Comparison of ENCODE assay signal across 14 cellular contexts in genomic region chr16:2040450-2041105, GRCh38. TPM values are rescaled to one million over a fixed set of nuclear protein-coding genes. Genes with fewer than 3 reads are reported as not detected.
A peak's percentile ranks its signal among the peaks of the same experiment; 100 is the strongest.
DNase-seq lines count a peak whose midpoint lies in the region; TF ChIP-seq lines count a peak whose summit lies in the region.
"Had no signal": no experiment of that assay in that cellular context is flagged by ENCODE, and none has a peak within 500 bp of the region (broad histone marks: within the 10 kb centered on the region; RNA-seq: fewer than 3 reads in every experiment).

No MANE protein-coding gene starts in this region.

- H3K4me1 Mint-ChIP-seq in endothelial cell (ENCODE audit: unreplicated experiment): peaks cover 2% of the 10 kb centered on the region
- H3K4me1 Mint-ChIP-seq: T-cell had no signal

- CTCF ChIA-PET in HEK293 (lab: Yijun Ruan, JAX): interaction anchor here (0.5 to 0.7 kb wide), 2 partner anchors 15 to 1124 kb away, joined by 3 to 4 read pairs; no protein-coding TSS in a partner anchor

- 44% methylated on average over 20 of the region's 20 CpGs for WGBS in liver

- H3K27me3 ChIP-seq in liver (ENCODE audit: control insufficient read depth in 4 of 4, insufficient read depth in 4 of 4, low read length in 3 of 4): no peaks in the 10 kb centered on the region
- H3K27me3 ChIP-seq: cardiac muscle cell had no signal

- H3K27ac Mint-ChIP-seq in endothelial cell (ENCODE audit: unreplicated experiment): no peak overlapping the region
- H3K27ac Mint-ChIP-seq: T-cell had no signal

- TF ChIP-seq RAD21 in liver (IDR thresholded peaks at IDR 0.05): no peak

- no peak for TF ChIP-seq CTCF in HEK293 (tag by site-specific recombination; IDR thresholded peaks at IDR 0.05)
- TF ChIP-seq CTCF in liver (IDR thresholded peaks at IDR 0.05; ENCODE audit: low read depth, low read length, missing input control): no peak
- TF ChIP-seq CTCF in endothelial cell (IDR thresholded peaks at IDR 0.05; ENCODE audit: unreplicated experiment): no peak

- no peaks in the 10 kb centered on the region for H3K9me3 Mint-ChIP-seq in endothelial cell (ENCODE audit: unreplicated experiment)
- H3K9me3 Mint-ChIP-seq: T-cell had no signal

- no peaks in the 10 kb centered on the region for H3K36me3 Mint-ChIP-seq in endothelial cell (ENCODE audit: low read depth, unreplicated experiment)
- H3K36me3 Mint-ChIP-seq: T-cell had no signal

- H3K27ac ChIP-seq in HEK293 (ENCODE audit: extremely low read depth, low read depth, low read length): 0 out of 2 replicates have a peak overlapping the region, but pooled peaks have one; percentile 8
- peak overlapping the region; percentile 99 for H3K27ac ChIP-seq in SK-N-MC
- peak overlapping the region; percentile 95 to 98 for H3K27ac ChIP-seq in liver (ENCODE audit: low read depth in 1 of 2, low read length in 2 of 2)
- H3K27ac ChIP-seq in substantia nigra (ENCODE audit: low read depth, low read length, poor library complexity, severe bottlenecking): peak overlapping the region; percentile 16
- H3K27ac ChIP-seq: cardiac muscle cell had no signal

- DNase-seq in SK-N-MC (ENCODE audit: low read depth, low spot score) (no peak), substantia nigra (lab: John Stamatoyannopoulos, UW) (peak in 1 of 49 donors; percentile 72), NCI-H345 (lab: John Stamatoyannopoulos, UW) (no peak), KG1 (lab: John Stamatoyannopoulos, UW) (no peak), endothelial cell (ENCODE audit: low spot score) (no peak)
- DNase-seq in activated CD4-positive, CD25-positive, alpha-beta regulatory T cell (lab: John Stamatoyannopoulos, UW): no peak
- DNase-seq: activated CD4-positive, alpha-beta T cell treated with anti-CD3 and anti-CD28 coated beads, Interleukin-2, amount 50 U/mL, for 48 hours; activated naive CD4-positive, alpha-beta T cell; HCEC 1CT; NCI-H524 treated with DMSO at 0.1 percent for 48 hours; T-cell had no signal

- no peaks in the 10 kb centered on the region for H3K9me3 ChIP-seq in HEK293 (ENCODE audit: control insufficient read depth, insufficient read depth, low read depth, low read length)
- H3K9me3 ChIP-seq in SK-N-MC (ENCODE audit: low read depth, low read length): no peaks in the 10 kb centered on the region
- no peaks in the 10 kb centered on the region for H3K9me3 ChIP-seq in liver (ENCODE audit: control insufficient read depth in 4 of 4, low read length in 3 of 4)

- peaks cover 7% of the 10 kb centered on the region for H3K27me3 Mint-ChIP-seq in endothelial cell (ENCODE audit: unreplicated experiment)
- H3K27me3 Mint-ChIP-seq: T-cell had no signal

- no peak overlapping the region for H3K4me3 Mint-ChIP-seq in endothelial cell (ENCODE audit: unreplicated experiment)
- H3K4me3 Mint-ChIP-seq: T-cell had no signal

- H3K4me1 ChIP-seq in HEK293 (ENCODE audit: control insufficient read depth, insufficient read depth, low read length) (peaks cover 4% of the 10 kb centered on the region; the same call in 1 of the 2 replicates), liver (ENCODE audit: control insufficient read depth in 4 of 4, insufficient read depth in 4 of 4, low read length in 3 of 4) (peaks cover 24 to 73% (median 52%) of the 10 kb centered on the region in 4 donors)

- no peak overlapping the region for H3K9ac ChIP-seq in SK-N-MC (ENCODE audit: insufficient read length)
- H3K9ac ChIP-seq in liver (ENCODE audit: low read depth in 1 of 2, low read length in 2 of 2): peak overlapping the region; percentile 10 to 21

- H3K4me3 ChIP-seq in HEK293 (ENCODE audit: low read depth, low read length) (no peak overlapping the region), SK-N-MC (no peak overlapping the region), liver (ENCODE audit: low read depth in 1 of 3, low read length in 3 of 3) (peak overlapping the region in 1 of 3 donors; percentile 52)
- H3K4me3 ChIP-seq: cardiac muscle cell had no signal

- POLR2A ChIA-PET in HEK293 (lab: Yijun Ruan, JAX): interaction anchor here (1.3 to 2.4 kb wide), 2 partner anchors 13 to 115 kb away, joined by 6 read pairs; partner anchors contain the start of gene TRAF7

- H3K36me3 ChIP-seq in HEK293 (ENCODE audit: control insufficient read depth in 2 of 2, insufficient read depth in 1 of 2, low read length in 2 of 2): peaks cover 0 to 21% of the 10 kb centered on the region in 2 experiments; a peak in 2 of 3 replicates
- H3K36me3 ChIP-seq in SK-N-MC (ENCODE audit: insufficient read depth, low read length): peaks cover 3% of the 10 kb centered on the region; the same call in 1 of the 2 replicates
- H3K36me3 ChIP-seq in liver (ENCODE audit: control insufficient read depth in 4 of 4, insufficient read depth in 3 of 4, low read depth in 1 of 4, low read length in 3 of 4): peaks cover 0 to 2% (median 0%) of the 10 kb centered on the region in 4 donors
- H3K36me3 ChIP-seq: cardiac muscle cell had no signal

TF ChIP-seq in HEK293, 187 proteins besides CTCF, POLR2A, EP300 and RAD21:
- TF ChIP-seq ZNF677 (tag by site-specific recombination; IDR thresholded peaks at IDR 0.05): no peak
- TF ChIP-seq ZIC2 (tag by site-specific recombination; IDR thresholded peaks at IDR 0.05): peak; percentile 19; the same call in 1 of the 2 replicates

TF ChIP-seq in liver, 16 proteins besides CTCF, POLR2A, EP300 and RAD21:
- TF ChIP-seq REST (IDR thresholded peaks at IDR 0.05): peak; percentile 27
- TF ChIP-seq JUND (IDR thresholded peaks at IDR 0.05): no peak
- no peak for TF ChIP-seq SP1 (IDR thresholded peaks at IDR 0.05)
- TF ChIP-seq YY1 (IDR thresholded peaks at IDR 0.05): peak; percentile 6
- peak in 1 of 2 donors; percentile 38 for TF ChIP-seq HNF4A (conservative IDR thresholded peaks at IDR 0.05)

RNA-seq across cellular contexts. Expression of gene NTHL1, which starts 7.1 kb away (rescaled TPM):
- total RNA-seq in liver: 10 to 100 TPM; 10.4 to 12.7 TPM
- 100 to 1,000 TPM in 1 of 2 donors, 10 to 100 TPM in 1; 25.4 to 166 TPM for polyA plus RNA-seq in liver
- 25.6 TPM for total RNA-seq in endothelial cell (ENCODE audit: unreplicated experiment)

RNA-seq across cellular contexts. Expression of gene TSC2, which starts 7.2 kb away (rescaled TPM):
- total RNA-seq in liver: 10 to 100 TPM; 28.3 to 51.2 TPM
- 10 to 100 TPM; 23.3 to 29.1 TPM for polyA plus RNA-seq in liver
- 180 TPM for total RNA-seq in endothelial cell (ENCODE audit: unreplicated experiment)

RNA-seq across cellular contexts. Expression of gene NHERF2, which starts 13.9 kb away (rescaled TPM):
- total RNA-seq in liver: 10 to 100 TPM; 36.6 to 85.8 TPM
- 100 to 1,000 TPM in 1 of 2 donors, 10 to 100 TPM in 1; 62.4 to 205 TPM for polyA plus RNA-seq in liver
- 78.8 TPM for total RNA-seq in endothelial cell (ENCODE audit: unreplicated experiment)

RNA-seq across cellular contexts. Expression of gene NPW, which starts 21.0 kb away (rescaled TPM):
- total RNA-seq in liver (1 to 10 TPM; 1.3 to 8.4 TPM), endothelial cell (ENCODE audit: unreplicated experiment) (0.82 TPM)
- 10 to 100 TPM in 1 of 2 donors, 1 to 10 TPM in 1; 9.9 to 20.6 TPM for polyA plus RNA-seq in liver

RNA-seq across cellular contexts. Expression of gene ZNF598, which starts 31.0 kb away (rescaled TPM):
- total RNA-seq in liver: 10 to 100 TPM; 12.8 to 19.7 TPM
- 10 to 100 TPM in 1 of 2 donors, 1 to 10 TPM in 1; 2.7 to 28.4 TPM for polyA plus RNA-seq in liver
- 34.4 TPM for total RNA-seq in endothelial cell (ENCODE audit: unreplicated experiment)

Comparison
In these comparisons a context has a peak if more than half of its experiments do, and no peak if none do; other contexts are left out.
1. H3K27ac ChIP-seq: peak in every context shown above with its lines; median percentile 99 in SK-N-MC; 96 in liver; 16 in substantia nigra; 8 in HEK293.